ENCODE assay signal across 8 cellular contexts in genomic region chr19:6218497-6219146, GRCh38.
DNase-seq lines count a peak whose midpoint lies in the region; ATAC-seq lines count a peak whose summit lies in the region.

No MANE protein-coding gene starts in this region.

- H3K4me3 ChIP-seq in Jurkat, Clone E6-1 (ENCODE audit: low read length), result no peak overlapping the region

- no peak for ATAC-seq in HG02678 (IDR thresholded peaks at IDR 0.05; ENCODE audit: unreplicated experiment)

- peak; percentile 94 for DNase-seq in ELF-1 (ENCODE audit: low read depth, low spot score)
- peak; percentile 65 for DNase-seq in Jurkat, Clone E6-1 (ENCODE audit: low read depth, low spot score)
- peak; percentile 45 for DNase-seq in SKM-1 (lab: John Stamatoyannopoulos, UW; ENCODE audit: unreplicated experiment)
- DNase-seq in activated naive CD4-positive, alpha-beta T cell treated with anti-CD3 and anti-CD28 coated beads, Interleukin-2, amount 50 U/mL, for 16 hours, result peak; percentile 80
- DNase-seq in head of caudate nucleus, result peak; percentile 73 to 97 (median 90)
- peak; percentile 69 to 98 (median 93) for DNase-seq in posterior cingulate gyrus
- peak; percentile 91 for DNase-seq in ureter (ENCODE audit: low spot score)

- intact Hi-C loops in head of caudate nucleus (cut with DNase I) (loop anchor here (5.0 kb wide), 2 partner anchors 64 to 79 kb away; no protein-coding TSS in a partner anchor), posterior cingulate gyrus (cut with DNase I) (loop anchor here (1.0 to 5.0 kb wide), 3 partner anchors 64 to 171 kb away; no protein-coding TSS in a partner anchor)
